18 cellular contexts compared by ENCODE assay signal in the genomic region with DNA sequence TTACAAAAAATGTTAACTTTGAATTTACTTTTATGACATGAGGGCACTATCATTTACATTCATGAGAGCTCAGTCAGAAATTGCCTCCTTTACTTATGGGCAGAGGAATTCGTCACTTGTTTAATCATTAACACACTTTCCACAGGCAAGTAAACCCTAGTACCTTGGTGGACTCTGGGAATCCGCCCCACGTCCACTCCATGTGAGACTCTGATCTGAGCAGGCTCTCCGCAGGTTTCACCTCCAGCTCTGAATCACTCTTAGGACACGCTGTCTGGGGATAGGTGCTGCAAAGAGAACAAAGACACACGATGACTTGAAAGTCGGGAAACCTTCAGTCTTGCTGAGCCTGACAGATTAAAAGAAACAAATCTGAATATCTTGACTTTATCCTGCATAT.
DNase-seq lines count a peak whose midpoint lies in the region; ATAC-seq and TF ChIP-seq lines count a peak whose summit lies in the region.
"Had no signal": no experiment of that assay in that cellular context is flagged by ENCODE, and none has a peak within 500 bp of the region (broad histone marks: within the 10 kb centered on the region; RNA-seq: fewer than 3 reads in every experiment).

No MANE protein-coding gene starts in this region.

- CTCF ChIA-PET in activated naive CD4-positive, alpha-beta T cell treated with anti-CD3 and anti-CD28 coated beads, Interleukin-2, amount 10 ng/mL, durations not matched to agents 7 days and 5 days (lab: Charles Lee), result interaction anchor here (1.0 to 14.8 kb wide), 3 partner anchors 46 to 212 kb away, joined by 3 to 187 read pairs (median 3); no protein-coding TSS in a partner anchor

- H3K27ac ChIP-seq in left lung (no peak overlapping the region), stomach (peak overlapping the region; percentile 40 to 78 (median 52))
- H3K27ac ChIP-seq: epithelial cell of prostate had no signal

- H3K36me3 Mint-ChIP-seq in activated naive CD4-positive, alpha-beta T cell treated with anti-CD3 and anti-CD28 coated beads, Interleukin-2, amount 10 ng/mL, durations not matched to agents 7 days and 5 days, result peaks cover 49% of the 10 kb centered on the region
- H3K36me3 Mint-ChIP-seq in activated T-helper 17 cell treated with anti-CD3 and anti-CD28 coated beads, Interleukin-2, amount 50 U/mL, for 72 hours (ENCODE audit: low read depth), result peaks cover 93% of the 10 kb centered on the region
- peaks cover 6% of the 10 kb centered on the region for H3K36me3 Mint-ChIP-seq in type B pancreatic cell

- DNase-seq in activated naive CD4-positive, alpha-beta T cell treated with anti-CD3 and anti-CD28 coated beads, Interleukin-2, amount 10 ng/mL, durations not matched to agents 7 days and 5 days, result no peak
- no peak for DNase-seq in activated naive CD4-positive, alpha-beta T cell treated with anti-CD3 and anti-CD28 coated beads, Interleukin-2, amount 50 U/mL, for 16 hours
- DNase-seq in left lung (peak in 1 of 2 donors; percentile 78), stomach (peak; percentile 78), T-helper 2 cell (no peak), type B pancreatic cell (ENCODE audit: extremely low spot score, unreplicated experiment) (no peak)
- DNase-seq: CD8-positive, alpha-beta T cell; cortex of kidney; EL; H9; NCI-H1417; NCI-H2171; NCI-H774 had no signal

- TF ChIP-seq CTCF in left lung (IDR thresholded peaks at IDR 0.05), result no peak
- TF ChIP-seq CTCF in stomach (IDR thresholded peaks at IDR 0.05), result no peak
- TF ChIP-seq CTCF in type B pancreatic cell (conservative IDR thresholded peaks at IDR 0.05), result no peak

- H3K27me3 ChIP-seq in left lung (no peaks in the 10 kb centered on the region), stomach (no peaks in the 10 kb centered on the region)

- no peak overlapping the region for H3K4me3 Mint-ChIP-seq in activated naive CD4-positive, alpha-beta T cell treated with anti-CD3 and anti-CD28 coated beads, Interleukin-2, amount 10 ng/mL, durations not matched to agents 7 days and 5 days
- no peak overlapping the region for H3K4me3 Mint-ChIP-seq in activated T-helper 17 cell treated with anti-CD3 and anti-CD28 coated beads, Interleukin-2, amount 50 U/mL, for 72 hours
- no peak overlapping the region for H3K4me3 Mint-ChIP-seq in type B pancreatic cell
- H3K4me3 Mint-ChIP-seq: CD8-positive, alpha-beta T cell; H9; mesothelial cell of epicardium had no signal

- H3K9me3 ChIP-seq in left lung, result no peaks in the 10 kb centered on the region
- H3K9me3 ChIP-seq in stomach, result no peaks in the 10 kb centered on the region

- no peaks in the 10 kb centered on the region for H3K27me3 Mint-ChIP-seq in activated naive CD4-positive, alpha-beta T cell treated with anti-CD3 and anti-CD28 coated beads, Interleukin-2, amount 10 ng/mL, durations not matched to agents 7 days and 5 days
- no peaks in the 10 kb centered on the region for H3K27me3 Mint-ChIP-seq in activated T-helper 17 cell treated with anti-CD3 and anti-CD28 coated beads, Interleukin-2, amount 50 U/mL, for 72 hours
- no peaks in the 10 kb centered on the region for H3K27me3 Mint-ChIP-seq in type B pancreatic cell

- WGBS in stomach, 5 donors, result 28 to 84% (median 52%) methylated on average over 7 of the region's 7 CpGs

- H3K4me1 ChIP-seq in left lung (peaks cover 4 to 7% of the 10 kb centered on the region in 2 donors), stomach (peaks cover 0 to 32% (median 6%) of the 10 kb centered on the region in 4 donors)

- H3K4me3 ChIP-seq in left lung (no peak overlapping the region), stomach (no peak overlapping the region)

- intact Hi-C loops in left lung (cut with DNase I) (loop anchor here in 1 of 2 donors (10.0 kb wide), 3 partner anchors 45 to 195 kb away; no protein-coding TSS in a partner anchor), stomach (cut with DNase I; ENCODE audit: low total_unique reads) (loop anchor here (10.0 kb wide), 1 partner anchor 125 kb away; no protein-coding TSS in a partner anchor)

- H3K9me3 Mint-ChIP-seq in activated naive CD4-positive, alpha-beta T cell treated with anti-CD3 and anti-CD28 coated beads, Interleukin-2, amount 10 ng/mL, durations not matched to agents 7 days and 5 days, result no peaks in the 10 kb centered on the region
- H3K9me3 Mint-ChIP-seq in activated T-helper 17 cell treated with anti-CD3 and anti-CD28 coated beads, Interleukin-2, amount 50 U/mL, for 72 hours, result no peaks in the 10 kb centered on the region
- H3K9me3 Mint-ChIP-seq in type B pancreatic cell, result no peaks in the 10 kb centered on the region
- H3K9me3 Mint-ChIP-seq: CD8-positive, alpha-beta T cell; H9; mesothelial cell of epicardium had no signal

- no peak for ATAC-seq in activated T-helper 17 cell treated with anti-CD3 and anti-CD28 coated beads, Interleukin-2, amount 50 U/mL, for 72 hours (replicated peaks)
- ATAC-seq in left lung (peak; percentile 98), HG02759 (IDR thresholded peaks at IDR 0.05; ENCODE audit: unreplicated experiment) (no peak)
- ATAC-seq: CD8-positive, alpha-beta T cell; sciatic nerve had no signal

- no peak for TF ChIP-seq POLR2A in stomach (IDR thresholded peaks at IDR 0.05)

- peak overlapping the region; percentile 9 for H3K27ac Mint-ChIP-seq in activated naive CD4-positive, alpha-beta T cell treated with anti-CD3 and anti-CD28 coated beads, Interleukin-2, amount 10 ng/mL, durations not matched to agents 7 days and 5 days
- peak overlapping the region; percentile 90 for H3K27ac Mint-ChIP-seq in activated T-helper 17 cell treated with anti-CD3 and anti-CD28 coated beads, Interleukin-2, amount 50 U/mL, for 72 hours
- no peak overlapping the region for H3K27ac Mint-ChIP-seq in type B pancreatic cell
- H3K27ac Mint-ChIP-seq: mesothelial cell of epicardium had no signal

- H3K4me1 Mint-ChIP-seq in activated naive CD4-positive, alpha-beta T cell treated with anti-CD3 and anti-CD28 coated beads, Interleukin-2, amount 10 ng/mL, durations not matched to agents 7 days and 5 days, result peaks cover 11% of the 10 kb centered on the region
- H3K4me1 Mint-ChIP-seq in activated T-helper 17 cell treated with anti-CD3 and anti-CD28 coated beads, Interleukin-2, amount 50 U/mL, for 72 hours, result peaks cover 14% of the 10 kb centered on the region
- H3K4me1 Mint-ChIP-seq in type B pancreatic cell (ENCODE audit: unreplicated experiment), result peaks cover 11% of the 10 kb centered on the region

- H3K36me3 ChIP-seq in left lung (peaks cover 0 to 45% of the 10 kb centered on the region in 2 donors), stomach (peaks cover 7 to 61% (median 54%) of the 10 kb centered on the region in 4 donors)

- TF ChIP-seq EP300 in stomach (IDR thresholded peaks at IDR 0.05), result no peak

Comparison
In these comparisons a context has a peak if more than half of its experiments do, and no peak if none do; other contexts are left out.
1. H3K27ac ChIP-seq: peak in stomach (5 of 5); none in left lung (0 of 2).